11 cellular contexts compared by ENCODE assay signal in the genomic region with DNA sequence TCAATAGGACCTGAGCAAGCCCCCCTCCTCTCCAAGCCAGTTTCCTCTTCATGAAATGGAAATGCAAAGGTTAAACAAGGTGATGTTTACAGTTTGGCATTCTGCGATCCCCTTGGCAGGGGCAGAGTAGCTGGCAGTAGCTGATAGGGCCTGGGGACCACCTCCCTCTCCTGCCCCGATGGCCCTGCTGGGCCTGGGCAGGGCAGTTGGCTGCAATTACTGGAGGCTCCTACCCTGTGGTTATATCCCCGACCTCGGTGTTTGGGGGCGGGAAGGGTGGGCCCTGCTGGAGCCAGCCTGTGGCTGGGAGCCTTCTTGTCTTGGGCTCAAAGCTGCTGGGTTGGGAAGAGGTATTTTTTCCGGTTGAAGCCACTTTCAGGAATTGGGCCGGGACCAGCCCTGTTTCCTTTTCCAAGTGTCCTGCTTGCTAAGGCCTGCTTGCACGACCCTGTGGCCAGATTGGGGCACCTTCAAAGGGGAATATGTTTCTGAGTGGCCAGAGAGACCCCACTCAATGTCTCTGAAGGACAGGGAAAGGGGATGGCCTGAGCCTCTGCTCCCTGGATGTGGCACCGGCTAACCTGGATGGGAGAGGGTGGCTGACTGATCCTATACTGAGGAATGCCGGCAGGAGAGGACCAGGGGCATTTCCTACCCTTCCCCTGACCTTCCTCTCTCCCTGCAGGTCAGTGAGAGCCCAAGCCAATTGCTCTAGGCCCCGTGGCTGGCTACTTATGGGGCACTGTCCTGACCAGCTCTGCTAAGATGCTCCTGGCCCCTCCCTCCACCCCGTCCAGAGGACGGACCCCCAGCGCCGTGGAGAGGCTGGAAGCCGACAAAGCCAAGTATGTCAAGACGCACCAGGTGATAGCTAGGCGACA. TPM values are rescaled to one million over a fixed set of nuclear protein-coding genes. Genes with fewer than 3 reads are reported as not detected.
DNase-seq lines count a peak whose midpoint lies in the region; ATAC-seq and TF ChIP-seq lines count a peak whose summit lies in the region.
"Had no signal": no experiment of that assay in that cellular context is flagged by ENCODE, and none has a peak within 500 bp of the region (broad histone marks: within the 10 kb centered on the region; RNA-seq: fewer than 3 reads in every experiment).

No MANE protein-coding gene starts in this region.

- H3K36me3 Mint-ChIP-seq in GM23338 (ENCODE audit: low read depth) (no peaks in the 10 kb centered on the region), brain (no peaks in the 10 kb centered on the region)

- H4K20me1 ChIP-seq in GM23338 (replicated peaks; ENCODE audit: insufficient read depth): no peaks in the 10 kb centered on the region

- peak; percentile 35 for DNase-seq in GM23338 (ENCODE audit: low spot score)
- DNase-seq in iPS-NIHi7 (ENCODE audit: extremely low spot score): peak; percentile 16
- no peak for DNase-seq in NCI-H82 (lab: John Stamatoyannopoulos, UW)
- DNase-seq: NCI-H2081 treated with DMSO at 0.1 percent for 48 hours had no signal

- H3K9me3 ChIP-seq in skeletal muscle satellite cell (replicated peaks; ENCODE audit: low read length): no peaks in the 10 kb centered on the region

- no peaks in the 10 kb centered on the region for H3K79me2 ChIP-seq in GM23338 (replicated peaks; ENCODE audit: insufficient read depth)

- H3K4me3 ChIP-seq in GM23338 (peak overlapping the region; percentile 65), skeletal muscle satellite cell (ENCODE audit: low read length) (peak overlapping the region; percentile 69)

- H2AFZ ChIP-seq in GM23338: peak overlapping the region; percentile 95

- TF ChIP-seq CTCF in GM23338 (conservative IDR thresholded peaks at IDR 0.05; ENCODE audit: low read depth in 2 of 2) (no peak), brain (conservative IDR thresholded peaks at IDR 0.05) (no peak)

- H3K4me2 ChIP-seq in GM23338 (peak overlapping the region; percentile 87), skeletal muscle satellite cell (ENCODE audit: low read length) (peak overlapping the region; percentile 95)

- H3K4me1 ChIP-seq in GM23338 (ENCODE audit: insufficient read depth) (peaks cover 49% of the 10 kb centered on the region), skeletal muscle satellite cell (ENCODE audit: control insufficient read depth, insufficient read depth, low read length) (peaks cover 20% of the 10 kb centered on the region)

- H3K9ac ChIP-seq in skeletal muscle satellite cell (ENCODE audit: low read depth, low read length): peak overlapping the region; percentile 52

- H3F3A ChIP-seq in GM23338 (replicated peaks; ENCODE audit: low read depth): peaks cover 9% of the 10 kb centered on the region; the same call in 1 of the 2 replicates

- peaks cover 100% of the 10 kb centered on the region for H3K27me3 ChIP-seq in GM23338 (ENCODE audit: insufficient read depth)
- peaks cover 41% of the 10 kb centered on the region for H3K27me3 ChIP-seq in skeletal muscle satellite cell (ENCODE audit: control insufficient read depth, insufficient read depth, low read length)

- no peak overlapping the region for H3K27ac ChIP-seq in GM23338 (ENCODE audit: low read depth)

- H3K4me3 Mint-ChIP-seq in GM23338: peak overlapping the region; percentile 67
- peak overlapping the region; percentile 55 to 72 (median 66) for H3K4me3 Mint-ChIP-seq in brain
- H3K4me3 Mint-ChIP-seq: activated naive CD4-positive, alpha-beta T cell treated with anti-CD3 and anti-CD28 coated beads for 36 hours had no signal

- peaks cover 56% of the 10 kb centered on the region for H3K4me1 Mint-ChIP-seq in GM23338
- peaks cover 48% of the 10 kb centered on the region for H3K4me1 Mint-ChIP-seq in brain

- H3K27me3 Mint-ChIP-seq in GM23338 (ENCODE audit: insufficient read depth, low read depth, poor library complexity) (peaks cover 80% of the 10 kb centered on the region), brain (peaks cover 17% of the 10 kb centered on the region)

- no peaks in the 10 kb centered on the region for H3K9me2 ChIP-seq in GM23338 (ENCODE audit: insufficient read depth)

- H3K27ac Mint-ChIP-seq in GM23338: no peak overlapping the region
- H3K27ac Mint-ChIP-seq in brain: peak overlapping the region in 2 of 5 experiments; percentile 30 to 34
- H3K27ac Mint-ChIP-seq: activated naive CD4-positive, alpha-beta T cell treated with anti-CD3 and anti-CD28 coated beads for 36 hours had no signal

- no peaks in the 10 kb centered on the region for H3K36me3 ChIP-seq in GM23338 (ENCODE audit: insufficient read depth)
- H3K36me3 ChIP-seq in skeletal muscle satellite cell (ENCODE audit: insufficient read depth, low read length): no peaks in the 10 kb centered on the region

- ATAC-seq in GM23338 (peak; percentile 13), GM21528 (IDR thresholded peaks at IDR 0.05; ENCODE audit: low FRiP score, unreplicated experiment) (no peak), HG03342 (IDR thresholded peaks at IDR 0.05; ENCODE audit: unreplicated experiment) (no peak), GM21717 (IDR thresholded peaks at IDR 0.05; ENCODE audit: unreplicated experiment) (no peak)

- H3K9me3 Mint-ChIP-seq in GM23338 (peaks cover 3% of the 10 kb centered on the region; the same call in 1 of the 3 replicates), brain (peaks cover 0 to 3% (median 0%) of the 10 kb centered on the region in 5 experiments)
- H3K9me3 Mint-ChIP-seq: activated naive CD4-positive, alpha-beta T cell treated with anti-CD3 and anti-CD28 coated beads for 36 hours had no signal

TF ChIP-seq in GM23338, 12 proteins besides CTCF, POLR2A, EP300 and RAD21:
- TF ChIP-seq EZH2 (IDR thresholded peaks at IDR 0.05; ENCODE audit: low read depth, unreplicated experiment) (peak; percentile 78), ZNF331 (CRISPR knock-in tag; IDR thresholded peaks at IDR 0.05; ENCODE audit: low read depth) (no peak)

RNA-seq across cellular contexts. Expression of a gene that starts 1.9 kb away (rescaled TPM):
- total RNA-seq in GM23338 (2014; rRNA removed; shearing (Covaris generic)): 0.08 and 0.24 TPM in 2 replicates
- polyA plus RNA-seq in GM23338 (2016; fragmentation: Nextera tagmentation; extraction: Ambion mirVana) (0.39 and 0.45 TPM in 2 replicates), brain (ENCODE audit: insufficient read depth, low read depth, low replicate concordance) (1.2 TPM)
- not detected in 2 replicates for total RNA-seq in skeletal muscle satellite cell (2012; rRNA removed)
- total RNA-seq: T-helper 2 cell treated with Interferon-gamma antibody and Interleukin-4, amounts not matched to agents 100 ng/mL and 5 ng/mL, for 36 hours had no signal

RNA-seq across cellular contexts. Expression of a gene that starts 8.0 kb away (rescaled TPM):
- total RNA-seq in GM23338 (2014; rRNA removed; shearing (Covaris generic)): not detected in 2 replicates
- polyA plus RNA-seq in GM23338 (2016; fragmentation: Nextera tagmentation; extraction: Ambion mirVana) (not detected in 2 replicates), brain (ENCODE audit: insufficient read depth, low read depth, low replicate concordance) (not detected)
- not detected in 2 replicates for total RNA-seq in skeletal muscle satellite cell (2012; rRNA removed)
- total RNA-seq: activated naive CD4-positive, alpha-beta T cell treated with anti-CD3 and anti-CD28 coated beads for 36 hours; T-helper 2 cell treated with Interferon-gamma antibody and Interleukin-4, amounts not matched to agents 100 ng/mL and 5 ng/mL, for 36 hours had no signal

RNA-seq across cellular contexts. Expression of a gene that starts 8.9 kb away (rescaled TPM):
- 26.2 and 32.6 TPM in 2 replicates for total RNA-seq in GM23338 (2014; rRNA removed; shearing (Covaris generic))
- polyA plus RNA-seq in GM23338 (2016; fragmentation: Nextera tagmentation; extraction: Ambion mirVana) (108 and 115 TPM in 2 replicates), brain (ENCODE audit: insufficient read depth, low read depth, low replicate concordance) (26.6 TPM)
- total RNA-seq in skeletal muscle satellite cell (2012; rRNA removed): 37.3 and 58.3 TPM in 2 replicates

RNA-seq across cellular contexts. Expression of a gene that starts 10.9 kb away (rescaled TPM):
- not detected in 2 replicates for total RNA-seq in GM23338 (2014; rRNA removed; shearing (Covaris generic))
- 0.68 and 1.1 TPM in 2 replicates for polyA plus RNA-seq in GM23338 (2016; fragmentation: Nextera tagmentation; extraction: Ambion mirVana)
- not detected for polyA plus RNA-seq in brain (ENCODE audit: insufficient read depth, low read depth, low replicate concordance)
- not detected in 2 replicates for total RNA-seq in skeletal muscle satellite cell (2012; rRNA removed)
- total RNA-seq: activated naive CD4-positive, alpha-beta T cell treated with anti-CD3 and anti-CD28 coated beads for 36 hours; T-helper 2 cell treated with Interferon-gamma antibody and Interleukin-4, amounts not matched to agents 100 ng/mL and 5 ng/mL, for 36 hours had no signal

RNA-seq across cellular contexts. Expression of a gene that starts 16.5 kb away (rescaled TPM):
- total RNA-seq in GM23338 (2014; rRNA removed; shearing (Covaris generic)): 11.3 and 12.5 TPM in 2 replicates
- polyA plus RNA-seq in GM23338 (2016; fragmentation: Nextera tagmentation; extraction: Ambion mirVana): 9.7 and 9.8 TPM in 2 replicates
- polyA plus RNA-seq in brain (ENCODE audit: insufficient read depth, low read depth, low replicate concordance): 0.70 TPM
- total RNA-seq in skeletal muscle satellite cell (2012; rRNA removed): not detected in 2 replicates
